ENCODE assay signal across 17 cellular contexts in genomic region chr5:156475182-156475830, GRCh38.
DNase-seq lines count a peak whose midpoint lies in the region; ATAC-seq and TF ChIP-seq lines count a peak whose summit lies in the region.
"Had no signal": no experiment of that assay in that cellular context is flagged by ENCODE, and none has a peak within 500 bp of the region (broad histone marks: within the 10 kb centered on the region; RNA-seq: fewer than 3 reads in every experiment).

No MANE protein-coding gene starts in this region.

- DNase-seq in heart left ventricle (no peak), Right ventricle myocardium inferior (ENCODE audit: missing footprints) (no peak), glutamatergic neuron (no peak), osteoblast (ENCODE audit: insufficient read length, low spot score, missing footprints) (no peak), uterus (no peak), mucosa of gallbladder (ENCODE audit: low spot score) (no peak)
- no peak for DNase-seq in naive thymus-derived CD8-positive, alpha-beta T cell
- DNase-seq: activated CD4-positive, alpha-beta T cell treated with anti-CD3 and anti-CD28 coated beads, Interleukin-2, amount 50 U/mL, for 4 hours; activated naive CD8-positive, alpha-beta T cell treated with anti-CD3 and anti-CD28 coated beads, Interleukin-2, amount 50 U/mL, for 24 hours; activated T-cell treated with anti-CD3 and anti-CD28 coated beads, Interleukin-2, amount 50 U/mL, for 4 hours; CD8-positive, alpha-beta T cell; NCI-H1048; occipital lobe; stimulated activated CD4-positive, alpha-beta T cell treated with anti-CD3 and anti-CD28 coated beads, Interleukin-15, amount 100 ng/mL, for 24 hours had no signal

- ATAC-seq in heart left ventricle (no peak), Right ventricle myocardium inferior (no peak), HG03342 (IDR thresholded peaks at IDR 0.05; ENCODE audit: unreplicated experiment) (no peak)
- ATAC-seq in naive thymus-derived CD8-positive, alpha-beta T cell: no peak
- ATAC-seq: activated naive CD8-positive, alpha-beta T cell treated with anti-CD3 and anti-CD28 coated beads, Interleukin-2, amount 50 U/mL, for 24 hours; activated T-cell treated with anti-CD3 and anti-CD28 coated beads, Interleukin-2, amount 50 U/mL, for 4 hours; CD8-positive, alpha-beta T cell had no signal

- H3K27ac ChIP-seq in heart left ventricle (peak overlapping the region in 10 of 12 donors; percentile 12 to 72 (median 56)), osteoblast (ENCODE audit: low read depth, low read length) (peak overlapping the region; percentile 73), uterus (peak overlapping the region; percentile 57 to 72)
- H3K27ac ChIP-seq: colonic mucosa had no signal

- H3K36me3 ChIP-seq in heart left ventricle: no peaks in the 10 kb centered on the region
- no peaks in the 10 kb centered on the region for H3K36me3 ChIP-seq in osteoblast (ENCODE audit: insufficient read depth, low read length)
- no peaks in the 10 kb centered on the region for H3K36me3 ChIP-seq in uterus
- H3K36me3 ChIP-seq: colonic mucosa, suprapubic skin had no signal

- H3K27me3 Mint-ChIP-seq in glutamatergic neuron (ENCODE audit: unreplicated experiment): peaks cover 4% of the 10 kb centered on the region
- peaks cover 0 to 4% (median 2%) of the 10 kb centered on the region in 5 donors for H3K27me3 Mint-ChIP-seq in naive thymus-derived CD8-positive, alpha-beta T cell

- no peak for TF ChIP-seq POLR2A in heart left ventricle (IDR thresholded peaks at IDR 0.05)
- no peak for TF ChIP-seq POLR2A in uterus (IDR thresholded peaks at IDR 0.05)

- no peak overlapping the region for H2AFZ ChIP-seq in osteoblast (ENCODE audit: low read length)

- H3K4me1 Mint-ChIP-seq in glutamatergic neuron (ENCODE audit: low read depth, unreplicated experiment): peaks cover 48% of the 10 kb centered on the region
- no peaks in the 10 kb centered on the region for H3K4me1 Mint-ChIP-seq in naive thymus-derived CD8-positive, alpha-beta T cell

- H3K9me3 ChIP-seq in heart left ventricle: no peaks in the 10 kb centered on the region
- no peaks in the 10 kb centered on the region for H3K9me3 ChIP-seq in osteoblast (ENCODE audit: low read depth, low read length)
- H3K9me3 ChIP-seq in uterus: no peaks in the 10 kb centered on the region
- H3K9me3 ChIP-seq: colonic mucosa, suprapubic skin had no signal

- H3K4me3 ChIP-seq in heart left ventricle: no peak overlapping the region
- H3K4me3 ChIP-seq in osteoblast (ENCODE audit: insufficient read depth, low read length): no peak overlapping the region
- H3K4me3 ChIP-seq in uterus: no peak overlapping the region
- H3K4me3 ChIP-seq: colonic mucosa, suprapubic skin had no signal

- H3K27ac Mint-ChIP-seq in glutamatergic neuron (ENCODE audit: unreplicated experiment): peak overlapping the region; percentile 96
- H3K27ac Mint-ChIP-seq in naive thymus-derived CD8-positive, alpha-beta T cell: no peak overlapping the region
- H3K27ac Mint-ChIP-seq: activated naive CD8-positive, alpha-beta T cell treated with anti-CD3 and anti-CD28 coated beads, Interleukin-2, amount 50 U/mL, for 24 hours; CD8-positive, alpha-beta T cell had no signal

- POLR2A ChIA-PET in naive thymus-derived CD8-positive, alpha-beta T cell (lab: Charles Lee): no interaction called here

- 41 to 67% (median 56%) methylated on average over 3 of the region's 3 CpGs for WGBS in heart left ventricle, 4 donors

- H4K20me1 ChIP-seq in osteoblast (ENCODE audit: insufficient read depth, low read length): no peaks in the 10 kb centered on the region

- H3K79me2 ChIP-seq in osteoblast (ENCODE audit: insufficient read depth, low read length): no peaks in the 10 kb centered on the region

- H3K36me3 Mint-ChIP-seq in glutamatergic neuron (ENCODE audit: unreplicated experiment): no peaks in the 10 kb centered on the region
- no peaks in the 10 kb centered on the region for H3K36me3 Mint-ChIP-seq in naive thymus-derived CD8-positive, alpha-beta T cell
- H3K36me3 Mint-ChIP-seq: CD8-positive, alpha-beta T cell had no signal

- TF ChIP-seq CTCF in heart left ventricle (IDR thresholded peaks at IDR 0.05): no peak
- no peak for TF ChIP-seq CTCF in glutamatergic neuron (IDR thresholded peaks at IDR 0.05; ENCODE audit: partially characterized antibody, unreplicated experiment)
- TF ChIP-seq CTCF in osteoblast (IDR thresholded peaks at IDR 0.05; ENCODE audit: extremely low read depth, low read depth, low read length): no peak
- no peak for TF ChIP-seq CTCF in uterus (IDR thresholded peaks at IDR 0.05)

- H3K27me3 ChIP-seq in heart left ventricle (no peaks in the 10 kb centered on the region), osteoblast (ENCODE audit: insufficient read depth, low read length) (no peaks in the 10 kb centered on the region), uterus (no peaks in the 10 kb centered on the region)
- H3K27me3 ChIP-seq: colonic mucosa, suprapubic skin had no signal

- intact Hi-C loops in heart left ventricle (cut with DNase I): loop anchor here in 2 of 10 donors (10.0 kb wide), 3 partner anchors 61 to 339 kb away; no protein-coding TSS in a partner anchor
- intact Hi-C loops in Right ventricle myocardium inferior (cut with DNase I): loop anchor here (5.0 kb wide), 1 partner anchor 107 kb away; no protein-coding TSS in a partner anchor
- intact Hi-C loops in uterus (cut with DNase I; ENCODE audit: low total_unique reads): no loop called here

- no peak overlapping the region for H3K4me2 ChIP-seq in osteoblast (ENCODE audit: insufficient read depth, low read length)

- H3K4me3 Mint-ChIP-seq in glutamatergic neuron (ENCODE audit: unreplicated experiment): no peak overlapping the region
- no peak overlapping the region for H3K4me3 Mint-ChIP-seq in naive thymus-derived CD8-positive, alpha-beta T cell
- H3K4me3 Mint-ChIP-seq: activated naive CD8-positive, alpha-beta T cell treated with anti-CD3 and anti-CD28 coated beads, Interleukin-2, amount 50 U/mL, for 24 hours; activated T-cell treated with anti-CD3 and anti-CD28 coated beads, Interleukin-2, amount 50 U/mL, for 4 hours; CD8-positive, alpha-beta T cell had no signal

- peaks cover 8% of the 10 kb centered on the region for H3K9me3 Mint-ChIP-seq in glutamatergic neuron (ENCODE audit: unreplicated experiment)
- peaks cover 0 to 1% (median 0%) of the 10 kb centered on the region in 9 donors for H3K9me3 Mint-ChIP-seq in naive thymus-derived CD8-positive, alpha-beta T cell
- H3K9me3 Mint-ChIP-seq: activated naive CD8-positive, alpha-beta T cell treated with anti-CD3 and anti-CD28 coated beads, Interleukin-2, amount 50 U/mL, for 24 hours; activated T-cell treated with anti-CD3 and anti-CD28 coated beads, Interleukin-2, amount 50 U/mL, for 4 hours; CD8-positive, alpha-beta T cell had no signal

- H3K4me1 ChIP-seq in heart left ventricle: peaks cover 0 to 55% (median 45%) of the 10 kb centered on the region in 12 donors
- peaks cover 39% of the 10 kb centered on the region for H3K4me1 ChIP-seq in osteoblast (ENCODE audit: insufficient read depth, low read length)
- H3K4me1 ChIP-seq in uterus: peaks cover 0 to 8% of the 10 kb centered on the region in 2 donors
- H3K4me1 ChIP-seq: colonic mucosa had no signal
